ENCODE assay signal across 1 cellular context in the genomic region with DNA sequence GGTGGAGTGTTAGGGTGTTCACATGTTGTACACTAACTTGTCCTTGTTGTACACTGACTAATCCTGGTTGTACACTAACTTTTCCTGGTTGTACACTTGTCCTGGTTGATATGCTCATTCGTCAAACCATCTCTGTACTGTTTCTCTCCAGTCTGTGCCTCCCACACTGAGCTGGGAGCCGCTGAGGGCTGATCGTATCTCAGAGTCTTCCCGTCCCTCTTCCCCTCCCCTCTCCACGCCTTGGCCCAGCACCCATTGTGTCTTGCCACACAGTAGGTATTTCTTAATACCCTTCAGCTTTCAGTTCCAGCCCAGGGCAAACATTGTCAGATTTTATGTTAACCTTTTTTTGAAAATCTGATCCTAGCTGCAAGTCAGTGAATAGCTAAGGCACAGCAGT.
TF ChIP-seq lines count a peak whose summit lies in the region.

No MANE protein-coding gene starts in this region.

TF ChIP-seq in HepG2, 621 proteins besides CTCF, POLR2A, EP300 and RAD21:
- TF ChIP-seq MTA3 (CRISPR knock-in tag; IDR thresholded peaks at IDR 0.05) (no peak), ZNF350 (CRISPR knock-in tag; IDR thresholded peaks at IDR 0.05; ENCODE audit: borderline replicate concordance, low read depth) (no peak), PATZ1 (CRISPR knock-in tag; IDR thresholded peaks at IDR 0.05) (no peak), ZSCAN9 (CRISPR knock-in tag; IDR thresholded peaks at IDR 0.05; ENCODE audit: borderline replicate concordance) (no peak), MAX (IDR thresholded peaks at IDR 0.05) (no peak), ZNF34 (CRISPR knock-in tag; IDR thresholded peaks at IDR 0.05; ENCODE audit: borderline replicate concordance) (no peak), ARID5B (CRISPR knock-in tag; IDR thresholded peaks at IDR 0.05) (no peak), ZBTB4 (CRISPR knock-in tag; IDR thresholded peaks at IDR 0.05; ENCODE audit: borderline replicate concordance) (no peak), PAF1 (CRISPR knock-in tag; IDR thresholded peaks at IDR 0.05) (no peak), TFDP1 (CRISPR knock-in tag; IDR thresholded peaks at IDR 0.05; ENCODE audit: borderline replicate concordance) (no peak), JARID2 (CRISPR knock-in tag; IDR thresholded peaks at IDR 0.05; ENCODE audit: insufficient replicate concordance) (no peak), PPARG (CRISPR knock-in tag; conservative IDR thresholded peaks at IDR 0.05) (no peak), ATF1 (CRISPR knock-in tag; IDR thresholded peaks at IDR 0.05) (no peak), JUND (CRISPR knock-in tag; IDR thresholded peaks at IDR 0.05) (no peak)
- TF ChIP-seq, protein P1, sequence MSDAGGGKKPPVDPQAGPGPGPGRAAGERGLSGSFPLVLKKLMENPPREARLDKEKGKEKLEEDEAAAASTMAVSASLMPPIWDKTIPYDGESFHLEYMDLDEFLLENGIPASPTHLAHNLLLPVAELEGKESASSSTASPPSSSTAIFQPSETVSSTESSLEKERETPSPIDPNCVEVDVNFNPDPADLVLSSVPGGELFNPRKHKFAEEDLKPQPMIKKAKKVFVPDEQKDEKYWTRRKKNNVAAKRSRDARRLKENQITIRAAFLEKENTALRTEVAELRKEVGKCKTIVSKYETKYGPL (CRISPR knock-in tag; IDR thresholded peaks at IDR 0.05) = no peak
- TF ChIP-seq, protein P2, sequence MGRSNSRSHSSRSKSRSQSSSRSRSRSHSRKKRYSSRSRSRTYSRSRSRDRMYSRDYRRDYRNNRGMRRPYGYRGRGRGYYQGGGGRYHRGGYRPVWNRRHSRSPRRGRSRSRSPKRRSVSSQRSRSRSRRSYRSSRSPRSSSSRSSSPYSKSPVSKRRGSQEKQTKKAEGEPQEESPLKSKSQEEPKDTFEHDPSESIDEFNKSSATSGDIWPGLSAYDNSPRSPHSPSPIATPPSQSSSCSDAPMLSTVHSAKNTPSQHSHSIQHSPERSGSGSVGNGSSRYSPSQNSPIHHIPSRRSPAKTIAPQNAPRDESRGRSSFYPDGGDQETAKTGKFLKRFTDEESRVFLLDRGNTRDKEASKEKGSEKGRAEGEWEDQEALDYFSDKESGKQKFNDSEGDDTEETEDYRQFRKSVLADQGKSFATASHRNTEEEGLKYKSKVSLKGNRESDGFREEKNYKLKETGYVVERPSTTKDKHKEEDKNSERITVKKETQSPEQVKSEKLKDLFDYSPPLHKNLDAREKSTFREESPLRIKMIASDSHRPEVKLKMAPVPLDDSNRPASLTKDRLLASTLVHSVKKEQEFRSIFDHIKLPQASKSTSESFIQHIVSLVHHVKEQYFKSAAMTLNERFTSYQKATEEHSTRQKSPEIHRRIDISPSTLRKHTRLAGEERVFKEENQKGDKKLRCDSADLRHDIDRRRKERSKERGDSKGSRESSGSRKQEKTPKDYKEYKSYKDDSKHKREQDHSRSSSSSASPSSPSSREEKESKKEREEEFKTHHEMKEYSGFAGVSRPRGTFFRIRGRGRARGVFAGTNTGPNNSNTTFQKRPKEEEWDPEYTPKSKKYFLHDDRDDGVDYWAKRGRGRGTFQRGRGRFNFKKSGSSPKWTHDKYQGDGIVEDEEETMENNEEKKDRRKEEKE (IDR thresholded peaks at IDR 0.05) = no peak
